Comparison of ENCODE assay signal across 33 cellular contexts in genomic region chr6:55012454-55012853, GRCh38.
"Had no signal": no experiment of that assay in that cellular context is flagged by ENCODE, and none has a peak within 500 bp of the region (broad histone marks: within the 10 kb centered on the region; RNA-seq: fewer than 3 reads in every experiment).

No MANE protein-coding gene starts in this region.

- H3K27ac ChIP-seq: neutrophil, ovary, parathyroid adenoma, psoas muscle, skin epidermis, spleen, thoracic aorta, thyroid gland, tibial nerve, upper lobe of left lung, vagina had no signal

- H3K27ac Mint-ChIP-seq: naive thymus-derived CD4-positive, alpha-beta T cell; natural killer cell; progenitor cell of endocrine pancreas; stimulated activated memory B cell treated with anti-CD40 and anti-IgM and Interleukin-4, amounts not matched to agents 10 μg/mL and 1 μg/mL and 100 μg/mL, for 72 hours; stimulated activated naive CD8-positive, alpha-beta T cell treated with anti-CD3 and anti-CD28 coated beads, Interleukin-15, amount 100 ng/mL, for 72 hours had no signal

- H3K9ac ChIP-seq: parathyroid adenoma had no signal

- H3K4me2 ChIP-seq: smooth muscle cell had no signal

- H3K9me3 Mint-ChIP-seq: natural killer cell had no signal

- H3K27me3 Mint-ChIP-seq: naive thymus-derived CD4-positive, alpha-beta T cell; progenitor cell of endocrine pancreas; stimulated activated memory B cell treated with anti-CD40 and anti-IgM and Interleukin-4, amounts not matched to agents 10 μg/mL and 1 μg/mL and 100 μg/mL, for 72 hours; stimulated activated naive CD8-positive, alpha-beta T cell treated with anti-CD3 and anti-CD28 coated beads, Interleukin-15, amount 100 ng/mL, for 72 hours had no signal

- H3K4me1 ChIP-seq: parathyroid adenoma, spleen, thyroid gland, upper lobe of left lung, vagina had no signal

- FAIRE-seq: urothelium cell line had no signal

- H3K4me3 ChIP-seq: ovary, psoas muscle, skin epidermis, smooth muscle cell, spleen, thoracic aorta, thyroid gland, tibial nerve, upper lobe of left lung, vagina had no signal

- H3K4me3 Mint-ChIP-seq: naive thymus-derived CD4-positive, alpha-beta T cell; natural killer cell; nephron; neural crest cell; stimulated activated memory B cell treated with anti-CD40 and anti-IgM and Interleukin-4, amounts not matched to agents 10 μg/mL and 1 μg/mL and 100 μg/mL, for 72 hours; stimulated activated naive CD8-positive, alpha-beta T cell treated with anti-CD3 and anti-CD28 coated beads, Interleukin-15, amount 100 ng/mL, for 72 hours had no signal

- H3K9me3 ChIP-seq: neutrophil, ovary, psoas muscle, thoracic aorta, thyroid gland, tibial nerve, upper lobe of left lung, vagina had no signal

- H3K4me1 Mint-ChIP-seq: naive thymus-derived CD4-positive, alpha-beta T cell; stimulated activated memory B cell treated with anti-CD40 and anti-IgM and Interleukin-4, amounts not matched to agents 10 μg/mL and 1 μg/mL and 100 μg/mL, for 72 hours; stimulated activated naive CD8-positive, alpha-beta T cell treated with anti-CD3 and anti-CD28 coated beads, Interleukin-15, amount 100 ng/mL, for 72 hours had no signal

- DNase-seq: naive thymus-derived CD4-positive, alpha-beta T cell; natural killer cell; nucleus accumbens; ovary; posterior cingulate gyrus; psoas muscle; right cardiac atrium; spleen; stimulated activated CD4-positive, alpha-beta T cell treated with anti-CD3 and anti-CD28 coated beads, Interleukin-12 subunit alpha, Interleukin-12 subunit beta, amount 100 ng/mL, for 4 hours; stimulated activated CD4-positive, alpha-beta T cell treated with anti-CD3 and anti-CD28 coated beads, Interleukin-1b, Interleukin-23, amount 100 ng/mL, for 48 hours; stimulated activated CD4-positive, alpha-beta T cell treated with anti-CD3 and anti-CD28 coated beads, Interleukin-4, amount 100 ng/mL, for 1 hour; stimulated activated CD4-positive, alpha-beta T cell treated with anti-CD3 and anti-CD28 coated beads, Interleukin-4, amount 100 ng/mL, for 4 hours; stimulated activated CD8-positive, alpha-beta memory T cell treated with anti-CD3 and anti-CD28 coated beads, Interleukin-4, amount 100 ng/mL, for 48 hours; stimulated activated naive CD4-positive, alpha-beta T cell; stimulated activated naive CD8-positive, alpha-beta T cell treated with anti-CD3 and anti-CD28 coated beads, Interleukin-15, amount 100 ng/mL, for 72 hours; stimulated activated naive CD8-positive, alpha-beta T cell treated with anti-CD3 and anti-CD28 coated beads, Interleukin-15, Interleukin-2, amounts not matched to agents 100 U/mL and 50 U/mL, for 24 hours; substantia nigra; thyroid gland; trophoblast cell; upper lobe of left lung had no signal

- H3K36me3 Mint-ChIP-seq: naive thymus-derived CD4-positive, alpha-beta T cell; natural killer cell; stimulated activated memory B cell treated with anti-CD40 and anti-IgM and Interleukin-4, amounts not matched to agents 10 μg/mL and 1 μg/mL and 100 μg/mL, for 72 hours had no signal

- H3K79me2 ChIP-seq: parathyroid adenoma had no signal

- H2AFZ ChIP-seq: parathyroid adenoma had no signal

- ATAC-seq: naive thymus-derived CD4-positive, alpha-beta T cell; natural killer cell; psoas muscle; right cardiac atrium; sciatic nerve; stimulated activated memory B cell treated with anti-CD40 and anti-IgM and Interleukin-4, amounts not matched to agents 10 μg/mL and 1 μg/mL and 100 μg/mL, for 72 hours; stimulated activated naive CD8-positive, alpha-beta T cell treated with anti-CD3 and anti-CD28 coated beads, Interleukin-15, amount 100 ng/mL, for 72 hours; stimulated activated naive CD8-positive, alpha-beta T cell treated with anti-CD3 and anti-CD28 coated beads, Interleukin-15, Interleukin-2, amounts not matched to agents 100 U/mL and 50 U/mL, for 24 hours had no signal

- H3K27me3 ChIP-seq: neutrophil, ovary, spleen, thyroid gland, tibial nerve, upper lobe of left lung, vagina had no signal

- H3K36me3 ChIP-seq: neutrophil, ovary, spleen, thoracic aorta, thyroid gland, tibial nerve, upper lobe of left lung, vagina had no signal
